In the genomic region with DNA sequence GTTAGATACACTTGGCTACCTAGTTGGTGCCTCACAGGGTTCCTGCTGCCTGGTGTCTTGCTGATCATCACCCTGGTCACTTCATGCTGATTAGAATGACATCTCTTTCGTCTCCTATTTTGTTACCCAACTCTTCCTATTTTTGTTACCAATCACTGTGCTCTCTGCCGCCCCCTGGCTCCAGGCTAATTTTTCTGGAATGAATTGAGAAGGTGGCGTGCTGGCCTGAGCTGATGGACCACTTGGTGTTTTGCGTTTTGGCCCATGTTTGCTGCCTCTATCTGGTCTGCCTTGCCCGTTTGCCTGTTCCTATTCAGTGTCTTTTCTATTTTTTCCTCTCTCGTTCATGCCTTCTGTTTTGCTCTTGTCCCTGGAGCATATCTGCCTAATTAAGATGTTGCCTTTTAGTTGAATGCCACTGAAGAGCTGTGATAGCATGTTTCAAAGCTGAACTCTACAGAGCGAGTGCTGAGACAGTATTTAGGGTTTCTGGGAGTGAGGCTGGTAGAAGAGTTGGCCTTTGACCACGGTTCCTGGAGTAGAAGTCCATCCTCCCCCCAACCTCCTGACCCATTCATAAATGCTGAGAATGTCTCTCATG, we compare ENCODE assay signal across 8 cellular contexts. TPM values are rescaled to one million over a fixed set of nuclear protein-coding genes. Genes with fewer than 3 reads are reported as not detected.
DNase-seq lines count a peak whose midpoint lies in the region; ATAC-seq and TF ChIP-seq lines count a peak whose summit lies in the region.

No MANE protein-coding gene starts in this region.

- WGBS in smooth muscle cell (ENCODE audit: low lambda C conversion rate), result 62% methylated on average over 8 of the region's 8 CpGs

- peaks cover 43% of the 10 kb centered on the region for H3K4me1 Mint-ChIP-seq in activated T-cell treated with anti-CD3 and anti-CD28 coated beads, Interleukin-2, amount 50 U/mL, for 72 hours (ENCODE audit: low read depth)

- no peaks in the 10 kb centered on the region for H3K9me3 Mint-ChIP-seq in activated T-cell treated with anti-CD3 and anti-CD28 coated beads, Interleukin-2, amount 50 U/mL, for 72 hours

- H3K79me2 ChIP-seq in smooth muscle cell (ENCODE audit: low read depth), result peaks cover 13% of the 10 kb centered on the region

- no peak overlapping the region for H3K4me3 Mint-ChIP-seq in activated T-cell treated with anti-CD3 and anti-CD28 coated beads, Interleukin-2, amount 50 U/mL, for 72 hours

- no peak for TF ChIP-seq POLR2A in NB4 (IDR thresholded peaks at IDR 0.05; ENCODE audit: extremely low read depth, insufficient read length)

- TF ChIP-seq CTCF in NB4 (IDR thresholded peaks at IDR 0.05; ENCODE audit: low read depth, low read length) (peak; percentile 74), cardiac muscle cell (IDR thresholded peaks at IDR 0.05; ENCODE audit: low read depth, low read length) (peak; percentile 78), smooth muscle cell (IDR thresholded peaks at IDR 0.05; ENCODE audit: borderline replicate concordance, insufficient read depth, poor library complexity, severe bottlenecking) (peak; percentile 70)

- H2AFZ ChIP-seq in smooth muscle cell (ENCODE audit: low read depth), result no peak overlapping the region

- H3K4me1 ChIP-seq in cardiac muscle cell (ENCODE audit: low read depth), result peaks cover 7% of the 10 kb centered on the region
- H3K4me1 ChIP-seq in smooth muscle cell (ENCODE audit: low read depth), result peaks cover 10% of the 10 kb centered on the region

- H3K27me3 ChIP-seq in cardiac muscle cell, result no peaks in the 10 kb centered on the region
- H3K27me3 ChIP-seq in smooth muscle cell (ENCODE audit: low read depth), result no peaks in the 10 kb centered on the region

- no peaks in the 10 kb centered on the region for H3K27me3 Mint-ChIP-seq in activated T-cell treated with anti-CD3 and anti-CD28 coated beads, Interleukin-2, amount 50 U/mL, for 72 hours (ENCODE audit: low read depth)

- no peak for ATAC-seq in activated T-cell treated with anti-CD3 and anti-CD28 coated beads, Interleukin-2, amount 50 U/mL, for 72 hours (replicated peaks in 1 of 2)
- no peak for ATAC-seq in GM21529 (IDR thresholded peaks at IDR 0.05; ENCODE audit: unreplicated experiment)

- no peaks in the 10 kb centered on the region for H3K9me3 ChIP-seq in cardiac muscle cell (ENCODE audit: low read depth)
- no peaks in the 10 kb centered on the region for H3K9me3 ChIP-seq in smooth muscle cell (replicated peaks; ENCODE audit: low read depth)

- peak; percentile 61 for DNase-seq in ELR (ENCODE audit: low read depth)
- DNase-seq in NB4 (ENCODE audit: low read depth), result peak; percentile 59
- peak; percentile 50 to 56 for DNase-seq in activated T-cell treated with anti-CD3 and anti-CD28 coated beads, Interleukin-2, amount 50 U/mL, for 72 hours
- DNase-seq in cardiac muscle cell (ENCODE audit: low read depth in 1 of 2, low spot score in 1 of 2), result peak; percentile 58
- no peak for DNase-seq in smooth muscle cell (lab: John Stamatoyannopoulos, UW; ENCODE audit: unreplicated experiment)
- DNase-seq in middle frontal gyrus (ENCODE audit: extremely low spot score, low spot score), result no peak
- no peak for DNase-seq in iPS-NIHi11 (ENCODE audit: low spot score)

- peaks cover 9% of the 10 kb centered on the region for H3F3A ChIP-seq in smooth muscle cell (ENCODE audit: low read depth)

- no peak overlapping the region for H3K9ac ChIP-seq in smooth muscle cell (ENCODE audit: low read depth)

- no peak overlapping the region for H3K4me2 ChIP-seq in smooth muscle cell

- no peak overlapping the region for H3K4me3 ChIP-seq in NB4 (ENCODE audit: low read depth, low read length)
- H3K4me3 ChIP-seq in cardiac muscle cell, result no peak overlapping the region
- no peak overlapping the region for H3K4me3 ChIP-seq in smooth muscle cell

- H3K36me3 ChIP-seq in cardiac muscle cell, result peaks cover 56% of the 10 kb centered on the region
- no peaks in the 10 kb centered on the region for H3K36me3 ChIP-seq in smooth muscle cell (ENCODE audit: low read depth)

- H4K20me1 ChIP-seq in smooth muscle cell (ENCODE audit: low read depth), result peaks cover 26% of the 10 kb centered on the region

- H3K27ac ChIP-seq in cardiac muscle cell, result no peak overlapping the region
- H3K27ac ChIP-seq in smooth muscle cell (ENCODE audit: low read depth), result no peak overlapping the region

- peak overlapping the region; percentile 9 for H3K27ac Mint-ChIP-seq in activated T-cell treated with anti-CD3 and anti-CD28 coated beads, Interleukin-2, amount 50 U/mL, for 72 hours

- peaks cover 11 to 24% of the 10 kb centered on the region in 2 donors for H3K36me3 Mint-ChIP-seq in activated T-cell treated with anti-CD3 and anti-CD28 coated beads, Interleukin-2, amount 50 U/mL, for 72 hours (ENCODE audit: insufficient read depth in 2 of 2)

RNA-seq across cellular contexts. Expression of a gene that starts 5.9 kb away (rescaled TPM):
- total RNA-seq in activated T-cell treated with anti-CD3 and anti-CD28 coated beads, Interleukin-2, amount 50 U/mL, for 72 hours, result 100 to 1,000 TPM; 779 to 836 TPM
- total RNA-seq in cardiac muscle cell (283 and 375 TPM in 2 replicates), smooth muscle cell (421 and 443 TPM in 2 replicates)
- polyA plus RNA-seq in cardiac muscle cell (194 and 203 TPM in 2 replicates), smooth muscle cell (288 and 339 TPM in 2 replicates)

RNA-seq across cellular contexts. Expression of a gene that starts 12.4 kb away (rescaled TPM):
- 10 to 100 TPM; 49.5 to 58.3 TPM for total RNA-seq in activated T-cell treated with anti-CD3 and anti-CD28 coated beads, Interleukin-2, amount 50 U/mL, for 72 hours
- total RNA-seq in cardiac muscle cell (27.2 and 31.2 TPM in 2 replicates), smooth muscle cell (11.1 and 17.8 TPM in 2 replicates)
- polyA plus RNA-seq in cardiac muscle cell (29.1 and 33.7 TPM in 2 replicates), smooth muscle cell (11.3 and 14.5 TPM in 2 replicates)

RNA-seq across cellular contexts. Expression of a gene that starts 18.1 kb away (rescaled TPM):
- 10 to 100 TPM; 78.3 to 82.0 TPM for total RNA-seq in activated T-cell treated with anti-CD3 and anti-CD28 coated beads, Interleukin-2, amount 50 U/mL, for 72 hours
- 144 and 169 TPM in 2 replicates for total RNA-seq in cardiac muscle cell
- polyA plus RNA-seq in cardiac muscle cell, result 112 and 150 TPM in 2 replicates
- total RNA-seq in smooth muscle cell, result 42.8 and 71.6 TPM in 2 replicates
- 97.1 and 115 TPM in 2 replicates for polyA plus RNA-seq in smooth muscle cell

RNA-seq across cellular contexts. Expression of a gene that starts 56.1 kb away (rescaled TPM):
- total RNA-seq in activated T-cell treated with anti-CD3 and anti-CD28 coated beads, Interleukin-2, amount 50 U/mL, for 72 hours, result under 1 TPM; 0.34 to 0.58 TPM
- total RNA-seq in cardiac muscle cell, result 0.14 and 0.24 TPM in 2 replicates
- 0.04 and 0.47 TPM in 2 replicates for polyA plus RNA-seq in cardiac muscle cell
- total RNA-seq in smooth muscle cell, result not detected in 2 replicates
- polyA plus RNA-seq in smooth muscle cell, result not detected in 2 replicates

RNA-seq across cellular contexts. Expression of a gene that starts 57.7 kb away (rescaled TPM):
- total RNA-seq in activated T-cell treated with anti-CD3 and anti-CD28 coated beads, Interleukin-2, amount 50 U/mL, for 72 hours, result 1 to 10 TPM; 1.2 to 2.6 TPM
- total RNA-seq in cardiac muscle cell, result 31.4 and 38.0 TPM in 2 replicates
- 9.9 and 12.3 TPM in 2 replicates for polyA plus RNA-seq in cardiac muscle cell
- 7.8 and 9.4 TPM in 2 replicates for total RNA-seq in smooth muscle cell
- polyA plus RNA-seq in smooth muscle cell, result 3.9 and 4.4 TPM in 2 replicates

Comparison
In these comparisons a context has a peak if more than half of its experiments do, and no peak if none do; other contexts are left out.
1. DNase-seq: peak in ELR (single experiment), NB4 (single experiment), activated T-cell treated with anti-CD3 and anti-CD28 coated beads, Interleukin-2, amount 50 U/mL, for 72 hours (2 of 2) and cardiac muscle cell (2 of 2); none in smooth muscle cell (single experiment), middle frontal gyrus (single experiment) and iPS-NIHi11 (single experiment).
2. Peak in every context shown above with its lines, with median percentiles within 50 percentile points of each other: CTCF ChIP-seq.